9 cellular contexts compared by ENCODE assay signal in genomic region chr10:12605580-12606405, GRCh38.
DNase-seq lines count a peak whose midpoint lies in the region; ATAC-seq and TF ChIP-seq lines count a peak whose summit lies in the region.
"Had no signal": no experiment of that assay in that cellular context is flagged by ENCODE, and none has a peak within 500 bp of the region (broad histone marks: within the 10 kb centered on the region; RNA-seq: fewer than 3 reads in every experiment).

No MANE protein-coding gene starts in this region.

- H3K4me3 ChIP-seq in gastroesophageal sphincter = peak overlapping the region; percentile 13 to 47

- no peak for TF ChIP-seq EP300 in gastroesophageal sphincter (IDR thresholded peaks at IDR 0.05)

- no peaks in the 10 kb centered on the region for H3K9me3 ChIP-seq in gastroesophageal sphincter

- no peaks in the 10 kb centered on the region for H3K9me3 Mint-ChIP-seq in activated T-helper 17 cell treated with anti-CD3 and anti-CD28 coated beads, Interleukin-2, amount 50 U/mL, for 72 hours
- peaks cover 1% of the 10 kb centered on the region for H3K9me3 Mint-ChIP-seq in glutamatergic neuron (ENCODE audit: unreplicated experiment)

- H3K27ac ChIP-seq in gastroesophageal sphincter = peak overlapping the region; percentile 30 to 88 (median 84)

- peak; percentile 34 for DNase-seq in activated gamma-delta T cell treated with Interleukin-2 at 50 U/mL for 16 hours
- DNase-seq in activated gamma-delta T cell (lab: John Stamatoyannopoulos, UW) = no peak
- DNase-seq in NCI-H774 (lab: John Stamatoyannopoulos, UW) = peak; percentile 75
- DNase-seq in sciatic nerve (ENCODE audit: low spot score) = peak; percentile 69
- no peak for DNase-seq in glutamatergic neuron

- H3K4me1 Mint-ChIP-seq in activated T-helper 17 cell treated with anti-CD3 and anti-CD28 coated beads, Interleukin-2, amount 50 U/mL, for 72 hours = peaks cover 26% of the 10 kb centered on the region
- H3K4me1 Mint-ChIP-seq in glutamatergic neuron (ENCODE audit: low read depth, unreplicated experiment) = peaks cover 2% of the 10 kb centered on the region
- H3K4me1 Mint-ChIP-seq: neural crest cell had no signal

- no peak for TF ChIP-seq POLR2A in gastroesophageal sphincter (IDR thresholded peaks at IDR 0.05)

- intact Hi-C loops in sciatic nerve (cut with DNase I) = no loop called here

- H3K27ac Mint-ChIP-seq in activated T-helper 17 cell treated with anti-CD3 and anti-CD28 coated beads, Interleukin-2, amount 50 U/mL, for 72 hours = peak overlapping the region; percentile 99
- H3K27ac Mint-ChIP-seq in glutamatergic neuron (ENCODE audit: unreplicated experiment) = no peak overlapping the region

- whole genome bisulfite sequencing in gastroesophageal sphincter (ENCODE audit: low coverage in 1 of 2), 2 donors = 25 to 30% methylated on average over 2 to 4 of the region's 27 CpGs

- ATAC-seq in HG03095 (IDR thresholded peaks at IDR 0.05; ENCODE audit: unreplicated experiment) (peak; percentile 63), gastroesophageal sphincter (peak; percentile 96), sciatic nerve (peak; percentile 93)
- peak; percentile 83 for ATAC-seq in activated T-helper 17 cell treated with anti-CD3 and anti-CD28 coated beads, Interleukin-2, amount 50 U/mL, for 72 hours (replicated peaks)

- H3K36me3 ChIP-seq in gastroesophageal sphincter = no peaks in the 10 kb centered on the region

- peaks cover 0 to 39% (median 10%) of the 10 kb centered on the region in 3 donors for H3K4me1 ChIP-seq in gastroesophageal sphincter

- peak overlapping the region; percentile 92 for H3K4me3 Mint-ChIP-seq in activated T-helper 17 cell treated with anti-CD3 and anti-CD28 coated beads, Interleukin-2, amount 50 U/mL, for 72 hours
- no peak overlapping the region for H3K4me3 Mint-ChIP-seq in glutamatergic neuron (ENCODE audit: unreplicated experiment)
- H3K4me3 Mint-ChIP-seq: neural crest cell had no signal

- no peak for TF ChIP-seq CTCF in gastroesophageal sphincter (IDR thresholded peaks at IDR 0.05)
- TF ChIP-seq CTCF in glutamatergic neuron (IDR thresholded peaks at IDR 0.05; ENCODE audit: partially characterized antibody, unreplicated experiment) = no peak

- H3K27me3 ChIP-seq in gastroesophageal sphincter = no peaks in the 10 kb centered on the region

- H3K27me3 Mint-ChIP-seq in activated T-helper 17 cell treated with anti-CD3 and anti-CD28 coated beads, Interleukin-2, amount 50 U/mL, for 72 hours = no peaks in the 10 kb centered on the region
- H3K27me3 Mint-ChIP-seq in glutamatergic neuron (ENCODE audit: unreplicated experiment) = peaks cover 3% of the 10 kb centered on the region

- no peaks in the 10 kb centered on the region for H3K36me3 Mint-ChIP-seq in activated T-helper 17 cell treated with anti-CD3 and anti-CD28 coated beads, Interleukin-2, amount 50 U/mL, for 72 hours (ENCODE audit: low read depth)
- H3K36me3 Mint-ChIP-seq in glutamatergic neuron (ENCODE audit: unreplicated experiment) = peaks cover 5% of the 10 kb centered on the region

Comparison
In these comparisons a context has a peak if more than half of its experiments do, and no peak if none do; other contexts are left out.
1. DNase-seq: peak in activated gamma-delta T cell treated with Interleukin-2 at 50 U/mL for 16 hours (single experiment), NCI-H774 (single experiment) and sciatic nerve (single experiment); none in activated gamma-delta T cell (single experiment) and glutamatergic neuron (single experiment).
2. Peak in every context shown above with its lines, with median percentiles within 50 percentile points of each other: ATAC-seq.